Comparison of ENCODE assay signal across 8 cellular contexts in genomic region chr5:6729400-6730310, GRCh38. TPM values are rescaled to one million over a fixed set of nuclear protein-coding genes. Genes with fewer than 3 reads are reported as not detected.
DNase-seq lines count a peak whose midpoint lies in the region; ATAC-seq, FAIRE-seq and TF ChIP-seq lines count a peak whose summit lies in the region.

No MANE protein-coding gene starts in this region.

- TF ChIP-seq CTCF in mucosa of descending colon (IDR thresholded peaks at IDR 0.05), result no peak

- H3K27ac Mint-ChIP-seq in activated CD4-positive, alpha-beta T cell treated with anti-CD3 and anti-CD28 coated beads, Interleukin-2, amount 10 ng/mL, durations not matched to agents 24 days and 14 days, result peak overlapping the region; percentile 42

- peak overlapping the region; percentile 67 for H3K4me3 Mint-ChIP-seq in activated CD4-positive, alpha-beta T cell treated with anti-CD3 and anti-CD28 coated beads, Interleukin-2, amount 10 ng/mL, durations not matched to agents 24 days and 14 days

- H3K36me3 Mint-ChIP-seq in activated CD4-positive, alpha-beta T cell treated with anti-CD3 and anti-CD28 coated beads, Interleukin-2, amount 10 ng/mL, durations not matched to agents 24 days and 14 days (ENCODE audit: low read depth), result peaks cover 26% of the 10 kb centered on the region

- ATAC-seq in HG03432 (IDR thresholded peaks at IDR 0.05; ENCODE audit: unreplicated experiment) (peak; percentile 35), mucosa of descending colon (peak; percentile 60), HG02798 (IDR thresholded peaks at IDR 0.05; ENCODE audit: poor library complexity, unreplicated experiment) (no peak)

- peak; percentile 70 for DNase-seq in COLO668 (lab: John Stamatoyannopoulos, UW; ENCODE audit: unreplicated experiment)
- DNase-seq in activated CD4-positive, alpha-beta T cell treated with anti-CD3 and anti-CD28 coated beads, Interleukin-2, amount 10 ng/mL, durations not matched to agents 24 days and 14 days, result peak; percentile 81
- DNase-seq in mucosa of descending colon, result peak; percentile 42 to 70 (median 57)
- no peak for DNase-seq in midbrain (lab: John Stamatoyannopoulos, UW)
- no peak for DNase-seq in effector CD8-positive, alpha-beta T cell (lab: John Stamatoyannopoulos, UW)
- DNase-seq in urothelium cell line (ENCODE audit: low spot score), result no peak

- intact Hi-C loops in activated CD4-positive, alpha-beta T cell treated with anti-CD3 and anti-CD28 coated beads, Interleukin-2, amount 10 ng/mL, durations not matched to agents 24 days and 14 days (cut with micrococcal nuclease), result no loop called here
- intact Hi-C loops in mucosa of descending colon (cut with DNase I, micrococcal nuclease), result no loop called here

- H3K9me3 Mint-ChIP-seq in activated CD4-positive, alpha-beta T cell treated with anti-CD3 and anti-CD28 coated beads, Interleukin-2, amount 10 ng/mL, durations not matched to agents 24 days and 14 days, result no peaks in the 10 kb centered on the region

- H3K4me1 Mint-ChIP-seq in activated CD4-positive, alpha-beta T cell treated with anti-CD3 and anti-CD28 coated beads, Interleukin-2, amount 10 ng/mL, durations not matched to agents 24 days and 14 days, result peaks cover 63% of the 10 kb centered on the region

- H3K36me3 ChIP-seq in mucosa of descending colon (ENCODE audit: low read depth), result no peaks in the 10 kb centered on the region

- no peak for FAIRE-seq in urothelium cell line (lab: Jason Lieb, UNC)

- peaks cover 23% of the 10 kb centered on the region for H3K4me1 ChIP-seq in mucosa of descending colon (ENCODE audit: low read depth)

- no peaks in the 10 kb centered on the region for H3K9me3 ChIP-seq in mucosa of descending colon

- no peak overlapping the region for H3K4me3 ChIP-seq in mucosa of descending colon

- H3K27me3 Mint-ChIP-seq in activated CD4-positive, alpha-beta T cell treated with anti-CD3 and anti-CD28 coated beads, Interleukin-2, amount 10 ng/mL, durations not matched to agents 24 days and 14 days, result no peaks in the 10 kb centered on the region

RNA-seq across cellular contexts. Expression of gene TENT4A, which starts 16.4 kb away (rescaled TPM):
- 38.8 and 43.4 TPM in 2 replicates for total RNA-seq in activated CD4-positive, alpha-beta T cell treated with anti-CD3 and anti-CD28 coated beads, Interleukin-2, amount 10 ng/mL, durations not matched to agents 24 days and 14 days
- total RNA-seq in mucosa of descending colon, result 10 to 100 TPM; 16.0 to 26.2 (median 16.3) TPM

Comparison
In these comparisons a context has a peak if more than half of its experiments do, and no peak if none do; other contexts are left out.
1. DNase-seq: peak in COLO668 (single experiment), activated CD4-positive, alpha-beta T cell treated with anti-CD3 and anti-CD28 coated beads, Interleukin-2, amount 10 ng/mL, durations not matched to agents 24 days and 14 days (single experiment) and mucosa of descending colon (3 of 3); none in midbrain (single experiment), effector CD8-positive, alpha-beta T cell (single experiment) and urothelium cell line (single experiment).